Comparison of ENCODE assay signal across 8 cellular contexts in the genomic region with DNA sequence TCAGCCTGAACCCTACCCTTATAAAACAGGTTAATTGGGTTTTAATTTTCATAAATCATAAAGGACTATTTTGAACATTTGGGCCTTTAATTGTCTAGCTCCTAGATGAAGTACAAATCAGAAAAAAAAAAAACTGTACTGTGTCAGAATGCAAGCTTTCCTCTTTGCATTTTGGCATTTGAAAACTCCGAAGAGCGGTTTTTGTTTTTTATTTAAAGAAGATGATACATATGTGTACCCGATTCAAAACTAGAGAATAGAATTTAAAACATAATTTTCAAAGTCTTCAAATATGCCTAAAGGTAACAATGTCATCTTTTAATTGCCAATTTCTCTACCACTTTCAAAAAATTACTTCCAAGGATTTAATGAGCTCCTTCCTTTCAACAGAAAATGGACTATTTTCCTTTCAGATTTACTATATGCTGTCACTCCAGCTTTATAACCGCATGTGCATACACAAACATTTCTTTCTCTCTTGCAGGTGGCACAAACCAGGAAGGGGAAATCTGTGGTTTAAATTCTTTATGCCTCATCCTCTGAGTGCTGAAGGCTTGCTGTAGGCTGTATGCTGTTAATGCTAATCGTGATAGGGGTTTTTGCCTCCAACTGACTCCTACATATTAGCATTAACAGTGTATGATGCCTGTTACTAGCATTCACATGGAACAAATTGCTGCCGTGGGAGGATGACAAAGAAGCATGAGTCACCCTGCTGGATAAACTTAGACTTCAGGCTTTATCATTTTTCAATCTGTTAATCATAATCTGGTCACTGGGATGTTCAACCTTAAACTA. TPM values are rescaled to one million over a fixed set of nuclear protein-coding genes. Genes with fewer than 3 reads are reported as not detected.
DNase-seq lines count a peak whose midpoint lies in the region; ATAC-seq and TF ChIP-seq lines count a peak whose summit lies in the region.

No MANE protein-coding gene starts in this region.

- no peaks in the 10 kb centered on the region for H3K36me3 ChIP-seq in CD8-positive, alpha-beta T cell (ENCODE audit: insufficient read depth, low read length)

- H3K27ac ChIP-seq in CD8-positive, alpha-beta T cell (ENCODE audit: low read depth, low read length): peak overlapping the region; percentile 34

- peak overlapping the region; percentile 79 for H3K4me3 Mint-ChIP-seq in CD8-positive, alpha-beta T cell
- H3K4me3 Mint-ChIP-seq in activated CD4-positive, alpha-beta memory T cell treated with anti-CD3 and anti-CD28 coated beads, Interleukin-2, amount 10 ng/mL, durations not matched to agents 7 days and 5 days: peak overlapping the region; percentile 61

- ATAC-seq in CD8-positive, alpha-beta T cell: peak; percentile 79
- ATAC-seq in GM21381 (IDR thresholded peaks at IDR 0.05; ENCODE audit: unreplicated experiment): peak; percentile 22
- no peak for ATAC-seq in HG03520 (IDR thresholded peaks at IDR 0.05; ENCODE audit: unreplicated experiment)

- TF ChIP-seq CTCF in CD8-positive, alpha-beta T cell (IDR thresholded peaks at IDR 0.05): no peak

- CTCF ChIA-PET in CD8-positive, alpha-beta T cell (lab: Charles Lee): interaction anchor here (0.7 to 1.0 kb wide), 3 partner anchors 16 to 34 kb away, joined by 3 to 6 read pairs (median 3); no protein-coding TSS in a partner anchor
- CTCF ChIA-PET in activated CD4-positive, alpha-beta memory T cell treated with anti-CD3 and anti-CD28 coated beads, Interleukin-2, amount 10 ng/mL, durations not matched to agents 7 days and 5 days (lab: Charles Lee): interaction anchor here (0.9 to 2.4 kb wide), 3 partner anchors 9 to 35 kb away, joined by 4 to 9 read pairs (median 6); no protein-coding TSS in a partner anchor

- H3K4me1 ChIP-seq in CD8-positive, alpha-beta T cell (ENCODE audit: insufficient read depth, low read length): peaks cover 22% of the 10 kb centered on the region

- peak in 4 of 7 experiments; percentile 9 to 34 (median 32) for DNase-seq in CD8-positive, alpha-beta T cell
- DNase-seq in M059J (ENCODE audit: low read depth) (peak; percentile 99), fibroblast of the conjunctiva (ENCODE audit: low read depth) (peak; percentile 61), D341Med (ENCODE audit: low spot score) (no peak)
- peak; percentile 42 for DNase-seq in activated CD4-positive, alpha-beta memory T cell treated with anti-CD3 and anti-CD28 coated beads, Interleukin-2, amount 10 ng/mL, durations not matched to agents 7 days and 5 days
- peak; percentile 56 for DNase-seq in stimulated activated CD8-positive, alpha-beta memory T cell treated with anti-CD3 and anti-CD28 coated beads, Interleukin-4, amount 100 ng/mL, for 24 hours (ENCODE audit: low read depth)

- intact Hi-C loops in CD8-positive, alpha-beta T cell (cut with DNase I, micrococcal nuclease): loop anchor here in 1 of 2 experiments (1.0 kb wide), 2 partner anchors 11 to 34 kb away; a partner anchor contains a TSS

- POLR2A ChIA-PET in CD8-positive, alpha-beta T cell (lab: Charles Lee): no interaction called here
- POLR2A ChIA-PET in activated CD4-positive, alpha-beta memory T cell treated with anti-CD3 and anti-CD28 coated beads, Interleukin-2, amount 10 ng/mL, durations not matched to agents 7 days and 5 days (lab: Charles Lee): interaction anchor here (0.6 to 12.0 kb wide), 9 partner anchors 11 to 184 kb away, joined by 3 to 112 read pairs (median 6); a partner anchor contains a TSS

- H3K27me3 Mint-ChIP-seq in CD8-positive, alpha-beta T cell (ENCODE audit: low read depth): no peaks in the 10 kb centered on the region
- no peaks in the 10 kb centered on the region for H3K27me3 Mint-ChIP-seq in activated CD4-positive, alpha-beta memory T cell treated with anti-CD3 and anti-CD28 coated beads, Interleukin-2, amount 10 ng/mL, durations not matched to agents 7 days and 5 days

- H3K27ac Mint-ChIP-seq in CD8-positive, alpha-beta T cell: peak overlapping the region; percentile 94
- peak overlapping the region; percentile 85 for H3K27ac Mint-ChIP-seq in activated CD4-positive, alpha-beta memory T cell treated with anti-CD3 and anti-CD28 coated beads, Interleukin-2, amount 10 ng/mL, durations not matched to agents 7 days and 5 days

- peaks cover 49% of the 10 kb centered on the region for H3K4me1 Mint-ChIP-seq in CD8-positive, alpha-beta T cell (ENCODE audit: low read depth)
- peaks cover 74% of the 10 kb centered on the region for H3K4me1 Mint-ChIP-seq in activated CD4-positive, alpha-beta memory T cell treated with anti-CD3 and anti-CD28 coated beads, Interleukin-2, amount 10 ng/mL, durations not matched to agents 7 days and 5 days

- H3K27me3 ChIP-seq in CD8-positive, alpha-beta T cell (ENCODE audit: insufficient read depth, low read length): no peaks in the 10 kb centered on the region

- H3K9me3 Mint-ChIP-seq in CD8-positive, alpha-beta T cell: no peaks in the 10 kb centered on the region
- no peaks in the 10 kb centered on the region for H3K9me3 Mint-ChIP-seq in activated CD4-positive, alpha-beta memory T cell treated with anti-CD3 and anti-CD28 coated beads, Interleukin-2, amount 10 ng/mL, durations not matched to agents 7 days and 5 days

- H3K4me3 ChIP-seq in CD8-positive, alpha-beta T cell (ENCODE audit: low read depth, low read length): peak overlapping the region; percentile 6

- H3K9me3 ChIP-seq in CD8-positive, alpha-beta T cell (ENCODE audit: low read length): no peaks in the 10 kb centered on the region

- peaks cover 14% of the 10 kb centered on the region for H3K36me3 Mint-ChIP-seq in CD8-positive, alpha-beta T cell
- H3K36me3 Mint-ChIP-seq in activated CD4-positive, alpha-beta memory T cell treated with anti-CD3 and anti-CD28 coated beads, Interleukin-2, amount 10 ng/mL, durations not matched to agents 7 days and 5 days (ENCODE audit: low read depth): peaks cover 52% of the 10 kb centered on the region

RNA-seq across cellular contexts. Expression of a gene that starts 33.7 kb away (rescaled TPM):
- total RNA-seq in CD8-positive, alpha-beta T cell: 10 to 100 TPM; 13.8 to 17.4 TPM
- total RNA-seq in M059J (2014; rRNA removed; shearing (Covaris generic)): 65.1 and 88.8 TPM in 2 replicates
- total RNA-seq in activated CD4-positive, alpha-beta memory T cell treated with anti-CD3 and anti-CD28 coated beads, Interleukin-2, amount 10 ng/mL, durations not matched to agents 7 days and 5 days: 10 to 100 TPM; 36.5 to 37.8 TPM
